10 cellular contexts compared by ENCODE assay signal in the genomic region with DNA sequence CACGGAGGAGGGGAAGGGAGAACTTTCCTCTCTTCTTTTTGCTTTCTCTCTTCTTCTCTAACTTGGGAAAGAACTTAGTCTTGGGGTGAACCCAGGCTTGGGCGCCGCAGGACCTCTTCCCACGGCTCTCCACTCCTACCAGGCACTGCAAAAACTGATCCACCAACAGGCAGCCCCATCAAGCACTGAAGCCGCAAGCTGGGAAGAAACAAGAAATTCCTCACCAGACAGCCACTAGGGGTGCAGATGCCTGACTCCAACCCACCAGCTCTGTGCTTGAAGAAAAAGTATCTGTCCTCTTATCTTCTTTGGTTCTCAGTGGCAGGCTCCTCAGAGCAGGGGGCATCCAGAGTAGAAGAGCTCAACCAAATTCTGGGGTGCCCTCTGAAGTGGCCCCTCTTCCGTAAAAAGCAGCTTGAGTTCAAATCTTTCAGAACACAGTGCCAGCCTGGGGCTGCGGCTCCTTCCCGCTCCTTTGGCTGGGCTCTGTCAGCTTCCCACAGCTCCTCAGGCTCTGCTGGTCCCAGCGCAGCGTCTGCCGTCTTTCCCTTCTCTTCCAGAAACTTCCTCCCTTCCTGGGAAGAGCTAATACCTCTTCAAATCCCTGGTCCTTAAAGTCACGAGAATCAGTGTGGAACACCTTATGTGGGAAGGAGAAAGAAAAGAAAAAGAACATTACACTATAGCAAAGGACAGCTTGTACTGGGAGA. TPM values are rescaled to one million over a fixed set of nuclear protein-coding genes. Genes with fewer than 3 reads are reported as not detected.
DNase-seq lines count a peak whose midpoint lies in the region; ATAC-seq and TF ChIP-seq lines count a peak whose summit lies in the region.
"Had no signal": no experiment of that assay in that cellular context is flagged by ENCODE, and none has a peak within 500 bp of the region (broad histone marks: within the 10 kb centered on the region; RNA-seq: fewer than 3 reads in every experiment).

No MANE protein-coding gene starts in this region.

- TF ChIP-seq POLR2A in erythroblast (IDR thresholded peaks at IDR 0.05; ENCODE audit: low read length): no peak

- no peaks in the 10 kb centered on the region for H3K9me3 Mint-ChIP-seq in activated T-cell treated with anti-CD3 and anti-CD28 coated beads, Interleukin-2, amount 50 U/mL, for 24 hours

- H4K20me1 ChIP-seq in smooth muscle cell (ENCODE audit: low read depth): peaks cover 63% of the 10 kb centered on the region

- WGBS in smooth muscle cell (ENCODE audit: low lambda C conversion rate): 76% methylated on average over 12 of the region's 12 CpGs

- no peaks in the 10 kb centered on the region for H3K27me3 Mint-ChIP-seq in activated T-cell treated with anti-CD3 and anti-CD28 coated beads, Interleukin-2, amount 50 U/mL, for 24 hours

- ATAC-seq in GM18868 (IDR thresholded peaks at IDR 0.05; ENCODE audit: unreplicated experiment) (no peak), HG02870 (IDR thresholded peaks at IDR 0.05; ENCODE audit: unreplicated experiment) (no peak), HG02885 (IDR thresholded peaks at IDR 0.05; ENCODE audit: poor library complexity, unreplicated experiment) (no peak)

- peaks cover 73% of the 10 kb centered on the region for H3K4me1 Mint-ChIP-seq in activated T-cell treated with anti-CD3 and anti-CD28 coated beads, Interleukin-2, amount 50 U/mL, for 24 hours (ENCODE audit: low read depth)

- H3K4me3 ChIP-seq in smooth muscle cell: no peak overlapping the region

- no peak overlapping the region for H2AFZ ChIP-seq in smooth muscle cell (ENCODE audit: low read depth)

- no peak for DNase-seq in activated T-cell treated with anti-CD3 and anti-CD28 coated beads, Interleukin-2, amount 50 U/mL, for 24 hours
- DNase-seq in activated T-cell treated with anti-CD3 and anti-CD28 coated beads, Interleukin-2, amount 50 U/mL, for 1 hour: no peak
- peak; percentile 37 for DNase-seq in RKO (ENCODE audit: low spot score)
- peak; percentile 52 to 67 for DNase-seq in erythroblast (lab: John Stamatoyannopoulos, UW)
- no peak for DNase-seq in smooth muscle cell (lab: John Stamatoyannopoulos, UW; ENCODE audit: unreplicated experiment)
- DNase-seq: NCI-H2081 treated with DMSO at 0.1 percent for 48 hours; stimulated activated CD4-positive, alpha-beta T cell treated with anti-CD3 and anti-CD28 coated beads, Interleukin-1b, Interleukin-23, amount 100 ng/mL, for 48 hours had no signal

- peak overlapping the region; percentile 61 for H3K27ac Mint-ChIP-seq in activated T-cell treated with anti-CD3 and anti-CD28 coated beads, Interleukin-2, amount 50 U/mL, for 24 hours

- no peaks in the 10 kb centered on the region for H3K27me3 ChIP-seq in smooth muscle cell (ENCODE audit: low read depth)

- peaks cover 46% of the 10 kb centered on the region for H3K79me2 ChIP-seq in smooth muscle cell (ENCODE audit: low read depth)

- H3K9ac ChIP-seq in smooth muscle cell (ENCODE audit: low read depth): no peak overlapping the region

- H3K27ac ChIP-seq in smooth muscle cell (ENCODE audit: low read depth): no peak overlapping the region

- no peaks in the 10 kb centered on the region for H3K9me3 ChIP-seq in smooth muscle cell (replicated peaks; ENCODE audit: low read depth)

- peaks cover 13% of the 10 kb centered on the region for H3F3A ChIP-seq in smooth muscle cell (ENCODE audit: low read depth)

- TF ChIP-seq CTCF in smooth muscle cell (IDR thresholded peaks at IDR 0.05; ENCODE audit: borderline replicate concordance, insufficient read depth, poor library complexity, severe bottlenecking): peak; percentile 29

- no peaks in the 10 kb centered on the region for H3K36me3 ChIP-seq in smooth muscle cell (ENCODE audit: low read depth)

- H3K4me3 Mint-ChIP-seq in activated T-cell treated with anti-CD3 and anti-CD28 coated beads, Interleukin-2, amount 50 U/mL, for 24 hours: peak overlapping the region; percentile 92

- H3K4me1 ChIP-seq in smooth muscle cell (ENCODE audit: low read depth): peaks cover 21% of the 10 kb centered on the region

- peak overlapping the region; percentile 87 for H3K4me2 ChIP-seq in smooth muscle cell

- H3K36me3 Mint-ChIP-seq in activated T-cell treated with anti-CD3 and anti-CD28 coated beads, Interleukin-2, amount 50 U/mL, for 24 hours (ENCODE audit: low read depth): peaks cover 61% of the 10 kb centered on the region

RNA-seq across cellular contexts. Expression of gene SLC41A1, which starts 2.4 kb away (rescaled TPM):
- 22.8 and 23.2 TPM in 2 replicates for total RNA-seq in smooth muscle cell
- polyA plus RNA-seq in smooth muscle cell: 17.8 and 22.3 TPM in 2 replicates

RNA-seq across cellular contexts. Expression of gene RAB29, which starts 35.3 kb away (rescaled TPM):
- total RNA-seq in smooth muscle cell: 1.7 and 4.1 TPM in 2 replicates
- polyA plus RNA-seq in smooth muscle cell: 4.1 and 4.5 TPM in 2 replicates

RNA-seq across cellular contexts. Expression of gene PM20D1, which starts 39.3 kb away (rescaled TPM):
- not detected in 2 replicates for total RNA-seq in smooth muscle cell
- polyA plus RNA-seq in smooth muscle cell: 0.17 TPM in 1 of 2 replicates, not detected in the other

Comparison
In these comparisons a context has a peak if more than half of its experiments do, and no peak if none do; other contexts are left out.
1. DNase-seq: peak in RKO (single experiment) and erythroblast (2 of 2); none in activated T-cell treated with anti-CD3 and anti-CD28 coated beads, Interleukin-2, amount 50 U/mL, for 24 hours (single experiment), activated T-cell treated with anti-CD3 and anti-CD28 coated beads, Interleukin-2, amount 50 U/mL, for 1 hour (single experiment) and smooth muscle cell (single experiment).